Comparison of ENCODE assay signal across 11 cellular contexts in the genomic region with DNA sequence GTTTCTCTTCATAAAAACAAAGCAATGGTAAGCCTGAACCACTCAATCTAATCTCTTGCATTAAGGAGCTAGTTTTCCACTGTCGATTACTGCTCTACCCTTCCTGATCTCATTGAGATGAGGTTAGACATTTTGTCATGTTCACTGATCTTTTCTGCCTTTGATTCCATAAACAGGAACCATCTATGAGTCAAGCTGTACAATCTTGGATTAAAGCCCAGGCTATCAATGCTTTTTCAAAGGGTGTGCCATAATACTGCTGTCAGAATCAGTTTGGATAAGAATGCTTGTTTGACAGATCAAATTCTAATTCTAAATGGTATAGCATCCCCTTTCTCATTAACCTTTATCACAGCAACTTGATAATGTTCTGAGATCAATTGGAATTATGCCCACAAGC. TPM values are rescaled to one million over a fixed set of nuclear protein-coding genes. Genes with fewer than 3 reads are reported as not detected.
A peak's percentile ranks its signal among the peaks of the same experiment; 100 is the strongest.
DNase-seq lines count a peak whose midpoint lies in the region; ATAC-seq and TF ChIP-seq lines count a peak whose summit lies in the region.
"Had no signal": no experiment of that assay in that cellular context is flagged by ENCODE, and none has a peak within 500 bp of the region (broad histone marks: within the 10 kb centered on the region; RNA-seq: fewer than 3 reads in every experiment).

No MANE protein-coding gene starts in this region.

- H3K4me3 ChIP-seq in HEK293 (ENCODE audit: low read depth, low read length): no peak overlapping the region

- no peaks in the 10 kb centered on the region for H3K9me3 Mint-ChIP-seq in activated T-helper 1 cell treated with anti-CD3 and anti-CD28 coated beads, Interleukin-12 subunit alpha, Interleukin-12 subunit beta, Interleukin-2, Interleukin-4 antibody, amounts not matched to agents 30 ng/mL and 10 ng/mL and 1 ng/mL, durations not matched to agents 14 hours and 24 hours and 36 hours

- no peak for ATAC-seq in HG02852 (IDR thresholded peaks at IDR 0.05; ENCODE audit: unreplicated experiment)

- TF ChIP-seq CTCF in HEK293 (tag by site-specific recombination; IDR thresholded peaks at IDR 0.05): no peak

- intact Hi-C loops in activated T-helper 1 cell treated with anti-CD3 and anti-CD28 coated beads, Interleukin-12 subunit alpha, Interleukin-12 subunit beta, Interleukin-2, Interleukin-4 antibody, amounts not matched to agents 30 ng/mL and 10 ng/mL and 1 ng/mL, durations not matched to agents 14 hours and 24 hours and 36 hours (cut with micrococcal nuclease): no loop called here
- intact Hi-C loops in posterior vena cava (cut with DNase I): no loop called here

- H3K4me1 Mint-ChIP-seq in activated T-helper 1 cell treated with anti-CD3 and anti-CD28 coated beads, Interleukin-12 subunit alpha, Interleukin-12 subunit beta, Interleukin-2, Interleukin-4 antibody, amounts not matched to agents 30 ng/mL and 10 ng/mL and 1 ng/mL, durations not matched to agents 14 hours and 24 hours and 36 hours (ENCODE audit: low read depth): no peaks in the 10 kb centered on the region

- POLR2A ChIA-PET in HEK293 (lab: Yijun Ruan, JAX): no interaction called here

- H3K27ac ChIP-seq in HEK293 (ENCODE audit: extremely low read depth, low read depth, low read length): no peak overlapping the region

- H3K9me3 ChIP-seq in HEK293 (ENCODE audit: control insufficient read depth, insufficient read depth, low read depth, low read length): no peaks in the 10 kb centered on the region

- peaks cover 2% of the 10 kb centered on the region for H3K4me1 ChIP-seq in HEK293 (ENCODE audit: control insufficient read depth, insufficient read depth, low read length)

- H3K36me3 Mint-ChIP-seq in activated T-helper 1 cell treated with anti-CD3 and anti-CD28 coated beads, Interleukin-12 subunit alpha, Interleukin-12 subunit beta, Interleukin-2, Interleukin-4 antibody, amounts not matched to agents 30 ng/mL and 10 ng/mL and 1 ng/mL, durations not matched to agents 14 hours and 24 hours and 36 hours (ENCODE audit: low read depth): no peaks in the 10 kb centered on the region

- peaks cover 9% of the 10 kb centered on the region for H3K27me3 Mint-ChIP-seq in activated T-helper 1 cell treated with anti-CD3 and anti-CD28 coated beads, Interleukin-12 subunit alpha, Interleukin-12 subunit beta, Interleukin-2, Interleukin-4 antibody, amounts not matched to agents 30 ng/mL and 10 ng/mL and 1 ng/mL, durations not matched to agents 14 hours and 24 hours and 36 hours (ENCODE audit: insufficient read depth)

- no peak overlapping the region for H3K27ac Mint-ChIP-seq in activated T-helper 1 cell treated with anti-CD3 and anti-CD28 coated beads, Interleukin-12 subunit alpha, Interleukin-12 subunit beta, Interleukin-2, Interleukin-4 antibody, amounts not matched to agents 30 ng/mL and 10 ng/mL and 1 ng/mL, durations not matched to agents 14 hours and 24 hours and 36 hours

- H3K4me3 Mint-ChIP-seq in activated T-helper 1 cell treated with anti-CD3 and anti-CD28 coated beads, Interleukin-12 subunit alpha, Interleukin-12 subunit beta, Interleukin-2, Interleukin-4 antibody, amounts not matched to agents 30 ng/mL and 10 ng/mL and 1 ng/mL, durations not matched to agents 14 hours and 24 hours and 36 hours: no peak overlapping the region

- H3K36me3 ChIP-seq in HEK293 (ENCODE audit: control insufficient read depth in 2 of 2, insufficient read depth in 1 of 2, low read length in 2 of 2): no peaks in the 10 kb centered on the region

- DNase-seq in NCI-H345 treated with DMSO at 0.1 percent for 48 hours (lab: John Stamatoyannopoulos, UW; ENCODE audit: unreplicated experiment): peak; percentile 13
- DNase-seq in dermis blood vessel endothelial cell: peak; percentile 66
- DNase-seq in renal cortical epithelial cell (ENCODE audit: low read depth): peak; percentile 76
- no peak for DNase-seq in activated T-helper 1 cell treated with anti-CD3 and anti-CD28 coated beads, Interleukin-12 subunit alpha, Interleukin-12 subunit beta, Interleukin-2, Interleukin-4 antibody, amounts not matched to agents 30 ng/mL and 10 ng/mL and 1 ng/mL, durations not matched to agents 14 hours and 24 hours and 36 hours (ENCODE audit: low spot score)
- no peak for DNase-seq in OCI-M2 (lab: John Stamatoyannopoulos, UW; ENCODE audit: unreplicated experiment)
- no peak for DNase-seq in posterior vena cava (ENCODE audit: low spot score)
- DNase-seq: aorta, NCI-H510A, right cardiac atrium had no signal

- CTCF ChIA-PET in HEK293 (lab: Yijun Ruan, JAX): no interaction called here

TF ChIP-seq in HEK293, 187 proteins besides CTCF, POLR2A, EP300 and RAD21:
- TF ChIP-seq, protein P1, sequence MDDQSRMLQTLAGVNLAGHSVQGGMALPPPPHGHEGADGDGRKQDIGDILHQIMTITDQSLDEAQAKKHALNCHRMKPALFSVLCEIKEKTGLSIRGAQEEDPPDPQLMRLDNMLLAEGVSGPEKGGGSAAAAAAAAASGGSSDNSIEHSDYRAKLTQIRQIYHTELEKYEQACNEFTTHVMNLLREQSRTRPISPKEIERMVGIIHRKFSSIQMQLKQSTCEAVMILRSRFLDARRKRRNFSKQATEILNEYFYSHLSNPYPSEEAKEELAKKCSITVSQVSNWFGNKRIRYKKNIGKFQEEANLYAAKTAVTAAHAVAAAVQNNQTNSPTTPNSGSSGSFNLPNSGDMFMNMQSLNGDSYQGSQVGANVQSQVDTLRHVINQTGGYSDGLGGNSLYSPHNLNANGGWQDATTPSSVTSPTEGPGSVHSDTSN (CRISPR knock-in tag; IDR thresholded peaks at IDR 0.05): no peak
- TF ChIP-seq, protein P2, sequence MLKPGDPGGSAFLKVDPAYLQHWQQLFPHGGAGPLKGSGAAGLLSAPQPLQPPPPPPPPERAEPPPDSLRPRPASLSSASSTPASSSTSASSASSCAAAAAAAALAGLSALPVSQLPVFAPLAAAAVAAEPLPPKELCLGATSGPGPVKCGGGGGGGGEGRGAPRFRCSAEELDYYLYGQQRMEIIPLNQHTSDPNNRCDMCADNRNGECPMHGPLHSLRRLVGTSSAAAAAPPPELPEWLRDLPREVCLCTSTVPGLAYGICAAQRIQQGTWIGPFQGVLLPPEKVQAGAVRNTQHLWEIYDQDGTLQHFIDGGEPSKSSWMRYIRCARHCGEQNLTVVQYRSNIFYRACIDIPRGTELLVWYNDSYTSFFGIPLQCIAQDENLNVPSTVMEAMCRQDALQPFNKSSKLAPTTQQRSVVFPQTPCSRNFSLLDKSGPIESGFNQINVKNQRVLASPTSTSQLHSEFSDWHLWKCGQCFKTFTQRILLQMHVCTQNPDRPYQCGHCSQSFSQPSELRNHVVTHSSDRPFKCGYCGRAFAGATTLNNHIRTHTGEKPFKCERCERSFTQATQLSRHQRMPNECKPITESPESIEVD (tag by site-specific recombination; IDR thresholded peaks at IDR 0.05): peak; percentile 53; the same call in 1 of the 2 replicates
- TF ChIP-seq, protein P3, sequence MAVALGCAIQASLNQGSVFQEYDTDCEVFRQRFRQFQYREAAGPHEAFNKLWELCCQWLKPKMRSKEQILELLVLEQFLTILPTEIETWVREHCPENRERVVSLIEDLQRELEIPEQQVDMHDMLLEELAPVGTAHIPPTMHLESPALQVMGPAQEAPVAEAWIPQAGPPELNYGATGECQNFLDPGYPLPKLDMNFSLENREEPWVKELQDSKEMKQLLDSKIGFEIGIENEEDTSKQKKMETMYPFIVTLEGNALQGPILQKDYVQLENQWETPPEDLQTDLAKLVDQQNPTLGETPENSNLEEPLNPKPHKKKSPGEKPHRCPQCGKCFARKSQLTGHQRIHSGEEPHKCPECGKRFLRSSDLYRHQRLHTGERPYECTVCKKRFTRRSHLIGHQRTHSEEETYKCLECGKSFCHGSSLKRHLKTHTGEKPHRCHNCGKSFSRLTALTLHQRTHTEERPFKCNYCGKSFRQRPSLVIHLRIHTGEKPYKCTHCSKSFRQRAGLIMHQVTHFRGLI (tag by site-specific recombination; IDR thresholded peaks at IDR 0.05): peak; percentile 74; the same call in 1 of the 2 replicates
TF ChIP-seq in HEK293: peak in this region for 2.

RNA-seq across cellular contexts. Expression of a gene that starts 16.1 kb away (rescaled TPM):
- total RNA-seq in dermis blood vessel endothelial cell: 0.05 and 0.17 TPM in 2 replicates
- 6.4 and 32.4 TPM in 2 replicates for total RNA-seq in renal cortical epithelial cell
- total RNA-seq in activated T-helper 1 cell treated with anti-CD3 and anti-CD28 coated beads, Interleukin-12 subunit alpha, Interleukin-12 subunit beta, Interleukin-2, Interleukin-4 antibody, amounts not matched to agents 30 ng/mL and 10 ng/mL and 1 ng/mL, durations not matched to agents 14 hours and 24 hours and 36 hours: 0.64 TPM in 1 of 2 replicates, not detected in the other
- 10 to 100 TPM in 1 of 2 donors, 1 to 10 TPM in 1; 6.8 to 12.5 TPM for total RNA-seq in posterior vena cava

Comparison
In these comparisons a context has a peak if more than half of its experiments do, and no peak if none do; other contexts are left out.
1. DNase-seq: peak in NCI-H345 treated with DMSO at 0.1 percent for 48 hours (single experiment), dermis blood vessel endothelial cell (single experiment) and renal cortical epithelial cell (single experiment); none in activated T-helper 1 cell treated with anti-CD3 and anti-CD28 coated beads, Interleukin-12 subunit alpha, Interleukin-12 subunit beta, Interleukin-2, Interleukin-4 antibody, amounts not matched to agents 30 ng/mL and 10 ng/mL and 1 ng/mL, durations not matched to agents 14 hours and 24 hours and 36 hours (single experiment), OCI-M2 (single experiment) and posterior vena cava (single experiment).